9 cellular contexts compared by ENCODE assay signal in genomic region chr2:48114256-48114655, GRCh38.
DNase-seq lines count a peak whose midpoint lies in the region; ATAC-seq, FAIRE-seq and TF ChIP-seq lines count a peak whose summit lies in the region.
"Had no signal": no experiment of that assay in that cellular context is flagged by ENCODE, and none has a peak within 500 bp of the region (broad histone marks: within the 10 kb centered on the region; RNA-seq: fewer than 3 reads in every experiment).

No MANE protein-coding gene starts in this region.

- H3K9ac ChIP-seq in H1 (replicated peaks in 1 of 4; ENCODE audit: extremely low read depth in 1 of 4, low read depth in 3 of 4, low read length in 3 of 4), result no peak overlapping the region

- TF ChIP-seq CTCF in H1 (IDR thresholded peaks at IDR 0.05; ENCODE audit: control extremely low read depth in 1 of 3, insufficient read depth in 1 of 3, low read depth in 1 of 3, low read length in 3 of 3), result no peak
- no peak for TF ChIP-seq CTCF in stomach (IDR thresholded peaks at IDR 0.05)

- no peak for TF ChIP-seq EP300 in H1 (IDR thresholded peaks at IDR 0.05; ENCODE audit: borderline replicate concordance in 1 of 2, low read depth in 2 of 2, low read length in 2 of 2)
- TF ChIP-seq EP300 in stomach (IDR thresholded peaks at IDR 0.05), result no peak

- no peaks in the 10 kb centered on the region for H3K9me3 Mint-ChIP-seq in T-cell
- H3K9me3 Mint-ChIP-seq: dendritic cell treated with granulocyte-macrophage colony-stimulating factor and Interleukin-4, amounts not matched to agents 40 ng/mL and 50 ng/mL, for 4 days had no signal

- no peak overlapping the region for H2BK20ac ChIP-seq in H1 (ENCODE audit: low read length)

- no peak overlapping the region for H2BK12ac ChIP-seq in H1 (ENCODE audit: low read depth, low read length)

- no peak for TF ChIP-seq POLR2A in H1 (IDR thresholded peaks at IDR 0.05; ENCODE audit: control extremely low read depth in 1 of 2, low read depth in 2 of 2, low read length in 2 of 2)
- TF ChIP-seq POLR2A in stomach (IDR thresholded peaks at IDR 0.05), result no peak

- no peak overlapping the region for H3K18ac ChIP-seq in H1 (ENCODE audit: extremely low read depth, low read length)

- H3K36me3 Mint-ChIP-seq in T-cell, result no peaks in the 10 kb centered on the region

- no peak overlapping the region for H3K4me3 Mint-ChIP-seq in T-cell
- H3K4me3 Mint-ChIP-seq: dendritic cell treated with granulocyte-macrophage colony-stimulating factor and Interleukin-4, amounts not matched to agents 40 ng/mL and 50 ng/mL, for 4 days had no signal

- no peak overlapping the region for H3K56ac ChIP-seq in H1 (replicated peaks; ENCODE audit: insufficient read length, low read depth, low read length)

- intact Hi-C loops in stomach (cut with DNase I; ENCODE audit: low total_unique reads), result no loop called here

- H3K27me3 Mint-ChIP-seq in T-cell, result no peaks in the 10 kb centered on the region
- H3K27me3 Mint-ChIP-seq: dendritic cell treated with granulocyte-macrophage colony-stimulating factor and Interleukin-4, amounts not matched to agents 40 ng/mL and 50 ng/mL, for 4 days had no signal

- peak overlapping the region; percentile 36 to 88 for H3K27ac Mint-ChIP-seq in T-cell

- ATAC-seq in HG02759 (IDR thresholded peaks at IDR 0.05; ENCODE audit: unreplicated experiment), result peak; percentile 39
- peak in 1 of 4 experiments; percentile 47 for ATAC-seq in T-cell (replicated peaks in 1 of 4)
- no peak for ATAC-seq in HG03280 (IDR thresholded peaks at IDR 0.05; ENCODE audit: unreplicated experiment)
- no peak for ATAC-seq in left lobe of liver

- no peak overlapping the region for H2AFZ ChIP-seq in H1 (ENCODE audit: low read length)

- CTCF ChIA-PET in T-cell (lab: Charles Lee) (interaction anchor here in 1 of 2 donors (0.5 to 1.2 kb wide), 2 partner anchors 9 to 308 kb away, joined by 3 to 4 read pairs; no protein-coding TSS in a partner anchor), H1 (lab: Charles Lee; ENCODE audit: partially characterized antibody) (no interaction called here)

- POLR2A ChIA-PET in T-cell (lab: Charles Lee) (no interaction called here), H1 (lab: Charles Lee; ENCODE audit: partially characterized antibody) (interaction anchor here (1.0 kb wide), 1 partner anchor 16 kb away, joined by 3 read pairs; no protein-coding TSS in a partner anchor)

- no peak overlapping the region for H3K23ac ChIP-seq in H1 (ENCODE audit: insufficient read length)

- no peaks in the 10 kb centered on the region for H3K79me2 ChIP-seq in H1 (ENCODE audit: control insufficient read depth in 1 of 2, insufficient read depth in 2 of 2, low read length in 2 of 2)

- H3K4me2 ChIP-seq in H1 (ENCODE audit: insufficient read depth in 1 of 2, low read depth in 2 of 2, low read length in 2 of 2), result no peak overlapping the region

- H3K79me1 ChIP-seq in H1 (ENCODE audit: low read depth, low read length), result no peaks in the 10 kb centered on the region; the same call in 1 of the 2 replicates

- H3K14ac ChIP-seq in H1 (ENCODE audit: insufficient read length), result no peak overlapping the region

- DNase-seq in ELR (ENCODE audit: low read depth) (peak; percentile 59), T-cell (peak in 7 of 34 experiments; percentile 7 to 36 (median 18)), H1 (ENCODE audit: low read depth in 1 of 2, low spot score in 2 of 2) (no peak), stomach (peak; percentile 34), left lobe of liver (ENCODE audit: low spot score) (no peak), NCI-H1417 treated with DMSO at 0.1 percent for 48 hours (lab: John Stamatoyannopoulos, UW) (no peak)

- H2BK15ac ChIP-seq in H1 (ENCODE audit: low read length), result no peak overlapping the region

- H2BK120ac ChIP-seq in H1 (replicated peaks; ENCODE audit: low read depth, low read length), result no peak overlapping the region

- no peak for FAIRE-seq in H1 (lab: Jason Lieb, UNC)

- 93% methylated on average over 2 of the region's 2 CpGs; no CpG with 5 or more reads in 1 of the 2 experiments for WGBS in H1 (ENCODE audit: extremely low coverage in 1 of 2, insufficient coverage in 1 of 2, insufficient read length in 1 of 2, insufficient replicate concordance in 2 of 2, low coverage in 1 of 2, low lambda C conversion rate in 2 of 2, missing lambda C conversion rate in 1 of 2), 2 experiments
- WGBS in stomach, 5 donors, result 29 to 52% (median 36%) methylated on average over 2 of the region's 2 CpGs

- no peak overlapping the region for H3K4ac ChIP-seq in H1 (replicated peaks; ENCODE audit: insufficient read length, low read depth, low read length)

- H2AK5ac ChIP-seq in H1 (ENCODE audit: low read depth, low read length), result no peak overlapping the region

- H3K23me2 ChIP-seq in H1 (ENCODE audit: low read depth, low read length), result no peaks in the 10 kb centered on the region; the same call in 1 of the 2 replicates

- no peak overlapping the region for H4K5ac ChIP-seq in H1 (ENCODE audit: insufficient read length, low read depth, low read length)

- no peaks in the 10 kb centered on the region for H3K27me3 ChIP-seq in H1 (replicated peaks in 1 of 4; ENCODE audit: control insufficient read depth in 3 of 4, extremely low read depth in 1 of 4, insufficient read depth in 3 of 4, low read length in 3 of 4)
- H3K27me3 ChIP-seq in stomach, result no peaks in the 10 kb centered on the region

- H3K4me3 ChIP-seq in H1 (ENCODE audit: extremely low read depth in 1 of 4, insufficient read depth in 2 of 4, low read depth in 3 of 4, low read length in 4 of 4) (no peak overlapping the region), stomach (no peak overlapping the region)

- H4K20me1 ChIP-seq in H1 (replicated peaks in 1 of 2; ENCODE audit: control insufficient read depth in 1 of 2, insufficient read depth in 2 of 2, low read length in 2 of 2), result no peaks in the 10 kb centered on the region

- no peak for TF ChIP-seq RAD21 in H1 (IDR thresholded peaks at IDR 0.05 in 1 of 2, conservative IDR thresholded peaks at IDR 0.05 in 1 of 2; ENCODE audit: low read depth in 2 of 2, low read length in 2 of 2)

- no peaks in the 10 kb centered on the region for H3K9me3 ChIP-seq in H1 (ENCODE audit: insufficient read depth in 2 of 2, low read depth in 1 of 2, low read length in 1 of 2)
- H3K9me3 ChIP-seq in stomach, result no peaks in the 10 kb centered on the region

- no peak overlapping the region for H3K27ac ChIP-seq in H1 (ENCODE audit: low read depth, low read length)
- peak overlapping the region in 2 of 5 donors; percentile 24 to 88 for H3K27ac ChIP-seq in stomach

- H3K4me1 Mint-ChIP-seq in T-cell, result peaks cover 17 to 29% (median 28%) of the 10 kb centered on the region in 3 donors

- no peak overlapping the region for H2BK5ac ChIP-seq in H1 (ENCODE audit: low read depth, low read length)

- H3K36me3 ChIP-seq in H1 (ENCODE audit: control insufficient read depth in 2 of 4, insufficient read depth in 4 of 4, low read length in 3 of 4), result no peaks in the 10 kb centered on the region
- H3K36me3 ChIP-seq in stomach, result no peaks in the 10 kb centered on the region

- peaks cover 0 to 4% (median 2%) of the 10 kb centered on the region in 4 experiments; a peak in 4 of 7 replicates for H3K4me1 ChIP-seq in H1 (replicated peaks in 1 of 4; ENCODE audit: control insufficient read depth in 3 of 4, insufficient read depth in 4 of 4, low read length in 3 of 4)
- H3K4me1 ChIP-seq in stomach, result peaks cover 6 to 38% (median 15%) of the 10 kb centered on the region in 4 donors

- no peak overlapping the region for H4K91ac ChIP-seq in H1 (replicated peaks; ENCODE audit: insufficient read length, low read length)

- no peak overlapping the region for H4K8ac ChIP-seq in H1 (ENCODE audit: extremely low read depth, insufficient read depth, low read length)

TF ChIP-seq in H1, 55 proteins besides CTCF, POLR2A, EP300 and RAD21:
- no peak for TF ChIP-seq SRF (IDR thresholded peaks at IDR 0.05; ENCODE audit: low read depth, low read length)
- TF ChIP-seq CREB1 (IDR thresholded peaks at IDR 0.05), result 0 out of 2 replicates have a peak, but pooled peaks have one; percentile 19
- TF ChIP-seq RFX5 (IDR thresholded peaks at IDR 0.05; ENCODE audit: borderline replicate concordance, low read depth, low read length), result no peak
- TF ChIP-seq RBBP5 (IDR thresholded peaks at IDR 0.05; ENCODE audit: borderline replicate concordance, low read depth, low read length), result no peak
- TF ChIP-seq CEBPB (IDR thresholded peaks at IDR 0.05; ENCODE audit: low read depth, low read length), result no peak
- no peak for TF ChIP-seq TCF12 (IDR thresholded peaks at IDR 0.05; ENCODE audit: low read depth, low read length)

Comparison
In these comparisons a context has a peak if more than half of its experiments do, and no peak if none do; other contexts are left out.
1. DNase-seq: peak in ELR (single experiment) and stomach (single experiment); none in H1 (0 of 2), left lobe of liver (single experiment) and NCI-H1417 treated with DMSO at 0.1 percent for 48 hours (single experiment).